Comparison of ENCODE assay signal across 1 cellular context in the genomic region with DNA sequence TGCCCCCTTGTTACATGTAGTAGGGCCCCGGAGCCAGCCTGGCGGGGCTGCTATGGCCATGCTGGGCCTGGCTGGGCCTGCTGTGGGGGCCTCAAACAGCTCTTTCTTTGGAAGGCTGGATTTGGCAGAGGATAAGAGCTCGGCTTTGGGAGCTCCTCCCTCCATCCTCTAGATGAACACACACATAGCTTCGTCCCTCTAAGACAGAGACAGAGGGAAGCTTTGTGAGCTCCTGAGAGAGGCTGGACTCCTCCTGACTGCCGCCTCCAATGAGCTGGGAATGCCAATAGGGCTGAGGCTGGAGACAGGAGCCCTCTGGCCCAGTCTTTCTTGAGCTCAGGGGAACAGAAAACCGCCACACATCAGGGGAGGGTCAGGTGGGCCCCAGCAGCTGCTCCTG.
TF ChIP-seq lines count a peak whose summit lies in the region.

No MANE protein-coding gene starts in this region.

TF ChIP-seq in GM23338, 12 proteins besides CTCF, POLR2A, EP300 and RAD21 (continued from another document):
- TF ChIP-seq, protein P1, sequence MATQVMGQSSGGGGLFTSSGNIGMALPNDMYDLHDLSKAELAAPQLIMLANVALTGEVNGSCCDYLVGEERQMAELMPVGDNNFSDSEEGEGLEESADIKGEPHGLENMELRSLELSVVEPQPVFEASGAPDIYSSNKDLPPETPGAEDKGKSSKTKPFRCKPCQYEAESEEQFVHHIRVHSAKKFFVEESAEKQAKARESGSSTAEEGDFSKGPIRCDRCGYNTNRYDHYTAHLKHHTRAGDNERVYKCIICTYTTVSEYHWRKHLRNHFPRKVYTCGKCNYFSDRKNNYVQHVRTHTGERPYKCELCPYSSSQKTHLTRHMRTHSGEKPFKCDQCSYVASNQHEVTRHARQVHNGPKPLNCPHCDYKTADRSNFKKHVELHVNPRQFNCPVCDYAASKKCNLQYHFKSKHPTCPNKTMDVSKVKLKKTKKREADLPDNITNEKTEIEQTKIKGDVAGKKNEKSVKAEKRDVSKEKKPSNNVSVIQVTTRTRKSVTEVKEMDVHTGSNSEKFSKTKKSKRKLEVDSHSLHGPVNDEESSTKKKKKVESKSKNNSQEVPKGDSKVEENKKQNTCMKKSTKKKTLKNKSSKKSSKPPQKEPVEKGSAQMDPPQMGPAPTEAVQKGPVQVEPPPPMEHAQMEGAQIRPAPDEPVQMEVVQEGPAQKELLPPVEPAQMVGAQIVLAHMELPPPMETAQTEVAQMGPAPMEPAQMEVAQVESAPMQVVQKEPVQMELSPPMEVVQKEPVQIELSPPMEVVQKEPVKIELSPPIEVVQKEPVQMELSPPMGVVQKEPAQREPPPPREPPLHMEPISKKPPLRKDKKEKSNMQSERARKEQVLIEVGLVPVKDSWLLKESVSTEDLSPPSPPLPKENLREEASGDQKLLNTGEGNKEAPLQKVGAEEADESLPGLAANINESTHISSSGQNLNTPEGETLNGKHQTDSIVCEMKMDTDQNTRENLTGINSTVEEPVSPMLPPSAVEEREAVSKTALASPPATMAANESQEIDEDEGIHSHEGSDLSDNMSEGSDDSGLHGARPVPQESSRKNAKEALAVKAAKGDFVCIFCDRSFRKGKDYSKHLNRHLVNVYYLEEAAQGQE (IDR thresholded peaks at IDR 0.05; ENCODE audit: unreplicated experiment) = no peak
- TF ChIP-seq EZH2phosphoT487 (IDR thresholded peaks at IDR 0.05; ENCODE audit: unreplicated experiment) = no peak
- TF ChIP-seq, protein P2, sequence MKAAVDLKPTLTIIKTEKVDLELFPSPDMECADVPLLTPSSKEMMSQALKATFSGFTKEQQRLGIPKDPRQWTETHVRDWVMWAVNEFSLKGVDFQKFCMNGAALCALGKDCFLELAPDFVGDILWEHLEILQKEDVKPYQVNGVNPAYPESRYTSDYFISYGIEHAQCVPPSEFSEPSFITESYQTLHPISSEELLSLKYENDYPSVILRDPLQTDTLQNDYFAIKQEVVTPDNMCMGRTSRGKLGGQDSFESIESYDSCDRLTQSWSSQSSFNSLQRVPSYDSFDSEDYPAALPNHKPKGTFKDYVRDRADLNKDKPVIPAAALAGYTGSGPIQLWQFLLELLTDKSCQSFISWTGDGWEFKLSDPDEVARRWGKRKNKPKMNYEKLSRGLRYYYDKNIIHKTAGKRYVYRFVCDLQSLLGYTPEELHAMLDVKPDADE (IDR thresholded peaks at IDR 0.05) = no peak
